ENCODE assay signal across 8 cellular contexts in the genomic region with DNA sequence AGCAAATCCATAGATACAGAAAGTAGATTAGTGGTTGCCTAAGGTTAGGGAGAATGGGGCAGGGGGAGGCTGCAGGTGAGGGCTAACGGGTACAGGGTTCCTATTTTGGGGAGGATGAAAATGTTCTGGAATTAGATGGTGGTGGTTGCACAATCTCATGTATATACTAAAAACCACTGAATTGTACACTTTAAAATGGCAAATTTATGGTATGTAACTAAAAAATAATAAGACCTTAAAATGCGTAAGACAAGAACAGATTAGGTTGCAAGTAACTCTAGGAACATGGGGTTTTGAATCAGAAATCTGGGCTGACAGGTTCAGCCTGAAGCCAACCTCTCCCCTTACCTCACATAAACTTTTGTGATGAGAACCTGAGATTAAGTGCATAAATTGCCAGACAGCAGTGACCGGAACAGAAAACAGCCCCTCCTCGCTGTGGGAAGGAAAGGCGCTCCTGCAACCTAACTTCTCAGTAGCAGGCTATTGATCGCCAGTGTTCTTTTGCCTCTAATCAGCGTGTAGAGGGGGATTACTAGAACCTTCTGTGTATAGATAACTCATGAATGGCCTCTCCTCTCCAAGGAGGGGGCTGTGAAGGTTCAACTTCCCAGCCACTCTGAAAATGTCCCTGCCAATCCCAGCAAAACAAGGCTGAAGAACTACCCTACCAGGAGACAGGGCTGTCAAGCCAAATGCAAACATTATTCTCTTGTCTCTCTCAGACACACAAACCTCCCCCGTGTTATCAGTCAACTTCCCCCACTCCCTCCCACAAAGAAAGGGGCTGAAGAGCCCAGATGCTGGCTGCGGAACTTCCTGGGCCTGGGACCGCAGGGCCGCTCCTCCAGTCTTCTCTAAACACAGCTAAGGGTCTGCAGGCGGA. TPM values are rescaled to one million over a fixed set of nuclear protein-coding genes. Genes with fewer than 3 reads are reported as not detected.
DNase-seq lines count a peak whose midpoint lies in the region; ATAC-seq and TF ChIP-seq lines count a peak whose summit lies in the region.

No MANE protein-coding gene starts in this region.

- H3K9me3 Mint-ChIP-seq in activated CD4-positive, alpha-beta T cell treated with anti-CD3 and anti-CD28 coated beads for 36 hours (ENCODE audit: low read depth) = peaks cover 4% of the 10 kb centered on the region
- H3K9me3 Mint-ChIP-seq in activated CD8-positive, alpha-beta T cell treated with anti-CD3 and anti-CD28 coated beads for 36 hours = peaks cover 6% of the 10 kb centered on the region

- DNase-seq in activated CD4-positive, alpha-beta T cell treated with anti-CD3 and anti-CD28 coated beads for 36 hours = no peak
- DNase-seq in activated CD4-positive, alpha-beta T cell treated with anti-CD3 and anti-CD28 coated beads, Interleukin-2, amount 50 U/mL, for 48 hours = no peak
- no peak for DNase-seq in activated CD8-positive, alpha-beta T cell treated with anti-CD3 and anti-CD28 coated beads for 36 hours
- DNase-seq in NCI-H2081 (lab: John Stamatoyannopoulos, UW) (no peak), NCI-H2171 (lab: John Stamatoyannopoulos, UW) (no peak)

- H3K4me3 ChIP-seq in iPS-20b (ENCODE audit: low read length) = peak overlapping the region; percentile 82; the same call in 1 of the 2 replicates

- peak overlapping the region; percentile 82 for H3K4me3 Mint-ChIP-seq in activated CD4-positive, alpha-beta T cell treated with anti-CD3 and anti-CD28 coated beads for 36 hours
- H3K4me3 Mint-ChIP-seq in activated CD8-positive, alpha-beta T cell treated with anti-CD3 and anti-CD28 coated beads for 36 hours = peak overlapping the region; percentile 89

- H3K36me3 ChIP-seq in iPS-20b (ENCODE audit: insufficient read depth, low read depth, low read length) = peaks cover 7% of the 10 kb centered on the region

- peak overlapping the region; percentile 82; the same call in 1 of the 2 replicates for H3K9ac ChIP-seq in iPS-20b (ENCODE audit: low read depth, low read length)

- POLR2A ChIA-PET in activated CD4-positive, alpha-beta T cell treated with anti-CD3 and anti-CD28 coated beads for 36 hours (lab: Charles Lee) = no interaction called here
- POLR2A ChIA-PET in activated CD8-positive, alpha-beta T cell treated with anti-CD3 and anti-CD28 coated beads for 36 hours (lab: Charles Lee) = no interaction called here

- H3K9me3 ChIP-seq in iPS-20b (ENCODE audit: insufficient read depth, low read depth, low read length) = peaks cover 5% of the 10 kb centered on the region; the same call in 1 of the 2 replicates

- peaks cover 2% of the 10 kb centered on the region for H3K27me3 Mint-ChIP-seq in activated CD4-positive, alpha-beta T cell treated with anti-CD3 and anti-CD28 coated beads for 36 hours
- peaks cover 2% of the 10 kb centered on the region for H3K27me3 Mint-ChIP-seq in activated CD8-positive, alpha-beta T cell treated with anti-CD3 and anti-CD28 coated beads for 36 hours

- H3K27ac Mint-ChIP-seq in activated CD4-positive, alpha-beta T cell treated with anti-CD3 and anti-CD28 coated beads for 36 hours = peak overlapping the region; percentile 73
- H3K27ac Mint-ChIP-seq in activated CD8-positive, alpha-beta T cell treated with anti-CD3 and anti-CD28 coated beads for 36 hours = peak overlapping the region; percentile 95

- intact Hi-C loops in activated CD4-positive, alpha-beta T cell treated with anti-CD3 and anti-CD28 coated beads for 36 hours (cut with DNase I, micrococcal nuclease) = loop anchor here (1.0 to 10.0 kb wide), 11 partner anchors 17 to 1168 kb away; a partner anchor contains a TSS
- intact Hi-C loops in activated CD8-positive, alpha-beta T cell treated with anti-CD3 and anti-CD28 coated beads for 36 hours (cut with micrococcal nuclease) = no loop called here

- peaks cover 14% of the 10 kb centered on the region; the same call in 1 of the 2 replicates for H3K27me3 ChIP-seq in iPS-20b (ENCODE audit: insufficient read depth, low read length)

- CTCF ChIA-PET in activated CD4-positive, alpha-beta T cell treated with anti-CD3 and anti-CD28 coated beads for 36 hours (lab: Charles Lee) = no interaction called here
- CTCF ChIA-PET in activated CD8-positive, alpha-beta T cell treated with anti-CD3 and anti-CD28 coated beads for 36 hours (lab: Charles Lee) = no interaction called here

- H3K27ac ChIP-seq in iPS-20b (ENCODE audit: low read length) (no peak overlapping the region), temporal lobe (ENCODE audit: low read depth, low read length) (peak overlapping the region; percentile 83)

- peaks cover 10% of the 10 kb centered on the region for H3K4me1 ChIP-seq in iPS-20b (ENCODE audit: insufficient read depth, low read length)

- peaks cover 19% of the 10 kb centered on the region for H3K36me3 Mint-ChIP-seq in activated CD4-positive, alpha-beta T cell treated with anti-CD3 and anti-CD28 coated beads for 36 hours (ENCODE audit: low read depth)
- peaks cover 32% of the 10 kb centered on the region for H3K36me3 Mint-ChIP-seq in activated CD8-positive, alpha-beta T cell treated with anti-CD3 and anti-CD28 coated beads for 36 hours (ENCODE audit: low read depth)

- TF ChIP-seq CTCF in activated CD8-positive, alpha-beta T cell treated with anti-CD3 and anti-CD28 coated beads for 36 hours (IDR thresholded peaks at IDR 0.05) = no peak

- no peak for ATAC-seq in activated CD4-positive, alpha-beta T cell treated with anti-CD3 and anti-CD28 coated beads for 36 hours
- no peak for ATAC-seq in activated CD8-positive, alpha-beta T cell treated with anti-CD3 and anti-CD28 coated beads for 36 hours
- no peak for ATAC-seq in GM21381 (IDR thresholded peaks at IDR 0.05; ENCODE audit: unreplicated experiment)

- peaks cover 43% of the 10 kb centered on the region for H3K4me1 Mint-ChIP-seq in activated CD4-positive, alpha-beta T cell treated with anti-CD3 and anti-CD28 coated beads for 36 hours
- H3K4me1 Mint-ChIP-seq in activated CD8-positive, alpha-beta T cell treated with anti-CD3 and anti-CD28 coated beads for 36 hours (ENCODE audit: low read depth) = peaks cover 41% of the 10 kb centered on the region

RNA-seq across cellular contexts. Expression of a gene that starts 1.9 kb away (rescaled TPM):
- total RNA-seq in activated CD4-positive, alpha-beta T cell treated with anti-CD3 and anti-CD28 coated beads for 36 hours = 10 to 100 TPM; 25.0 to 25.4 TPM
- total RNA-seq in activated CD8-positive, alpha-beta T cell treated with anti-CD3 and anti-CD28 coated beads for 36 hours = 10 to 100 TPM; 33.0 to 34.5 TPM
- total RNA-seq in temporal lobe = 6.6 TPM

RNA-seq across cellular contexts. Expression of a gene that starts 24.4 kb away (rescaled TPM):
- total RNA-seq in activated CD4-positive, alpha-beta T cell treated with anti-CD3 and anti-CD28 coated beads for 36 hours = not detected
- not detected for total RNA-seq in activated CD8-positive, alpha-beta T cell treated with anti-CD3 and anti-CD28 coated beads for 36 hours
- not detected for total RNA-seq in temporal lobe
